Comparison of ENCODE assay signal across 1 cellular context in the genomic region with DNA sequence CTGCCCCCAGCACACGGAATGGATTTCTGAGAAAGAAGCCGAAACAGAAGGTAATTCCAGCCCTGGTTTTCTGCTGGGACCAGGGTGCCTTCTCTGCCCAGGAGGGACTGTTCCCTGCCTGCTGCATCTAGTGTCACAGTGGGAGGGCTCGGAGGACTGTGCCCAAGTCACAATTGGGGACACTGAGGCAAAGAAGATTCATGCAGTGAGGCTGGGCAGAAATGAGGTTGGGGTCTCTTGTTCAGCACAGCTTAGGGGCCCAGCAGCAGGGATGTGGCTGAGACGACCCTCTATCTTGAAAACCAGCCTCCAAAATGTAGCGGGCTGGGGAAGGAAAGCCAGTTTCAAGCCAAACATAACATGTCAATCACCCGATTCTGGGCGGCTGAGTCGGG.
TF ChIP-seq lines count a peak whose summit lies in the region.

No MANE protein-coding gene starts in this region.

TF ChIP-seq in IMR-90, 13 proteins besides CTCF, POLR2A, EP300 and RAD21:
- TF ChIP-seq MXI1 (IDR thresholded peaks at IDR 0.05; ENCODE audit: borderline replicate concordance, low read depth, low read length) (no peak), MAZ (IDR thresholded peaks at IDR 0.05; ENCODE audit: borderline replicate concordance, low read depth, low read length) (no peak), SMC3 (IDR thresholded peaks at IDR 0.05; ENCODE audit: low read depth, low read length) (no peak)
- TF ChIP-seq, protein P1, sequence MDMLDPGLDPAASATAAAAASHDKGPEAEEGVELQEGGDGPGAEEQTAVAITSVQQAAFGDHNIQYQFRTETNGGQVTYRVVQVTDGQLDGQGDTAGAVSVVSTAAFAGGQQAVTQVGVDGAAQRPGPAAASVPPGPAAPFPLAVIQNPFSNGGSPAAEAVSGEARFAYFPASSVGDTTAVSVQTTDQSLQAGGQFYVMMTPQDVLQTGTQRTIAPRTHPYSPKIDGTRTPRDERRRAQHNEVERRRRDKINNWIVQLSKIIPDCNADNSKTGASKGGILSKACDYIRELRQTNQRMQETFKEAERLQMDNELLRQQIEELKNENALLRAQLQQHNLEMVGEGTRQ (IDR thresholded peaks at IDR 0.05; ENCODE audit: low read depth, low read length): no peak
